19 cellular contexts compared by ENCODE assay signal in the genomic region with DNA sequence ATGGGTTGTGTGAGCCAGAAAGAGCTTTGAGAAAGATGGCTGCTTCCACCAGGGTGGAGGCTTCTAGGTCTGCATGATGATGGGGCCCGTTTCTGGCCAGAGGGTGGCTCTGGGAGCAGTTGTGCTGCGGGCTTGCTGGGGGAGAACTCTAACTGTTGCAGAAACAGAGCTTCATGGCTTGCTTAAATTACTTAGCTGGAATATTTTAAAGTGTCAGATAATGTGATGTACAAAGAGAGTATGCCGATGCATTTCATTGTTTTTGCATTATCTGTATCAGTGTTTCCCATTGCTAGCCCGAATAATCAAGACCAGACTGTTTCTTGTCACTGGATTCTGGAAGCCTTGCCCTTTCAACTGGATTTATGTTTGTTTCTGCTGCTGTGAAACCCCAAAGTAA. TPM values are rescaled to one million over a fixed set of nuclear protein-coding genes. Genes with fewer than 3 reads are reported as not detected.
"Had no signal": no experiment of that assay in that cellular context is flagged by ENCODE, and none has a peak within 500 bp of the region (broad histone marks: within the 10 kb centered on the region; RNA-seq: fewer than 3 reads in every experiment).

No MANE protein-coding gene starts in this region.

- H3K4me1 ChIP-seq: colonic mucosa, transverse colon, uterus had no signal

- H3K4me3 ChIP-seq: colonic mucosa, lung, transverse colon, uterus had no signal

- ATAC-seq: activated CD8-positive, alpha-beta memory T cell treated with anti-CD3 and anti-CD28 coated beads, Interleukin-2, amount 10 ng/mL, durations not matched to agents 7 days and 5 days had no signal

- H3K27me3 ChIP-seq: brain microvascular endothelial cell, colonic mucosa, transverse colon, uterus had no signal

- DNase-seq: activated CD4-positive, alpha-beta memory T cell treated with anti-CD3 and anti-CD28 coated beads for 36 hours; activated CD8-positive, alpha-beta memory T cell treated with anti-CD3 and anti-CD28 coated beads, Interleukin-2, amount 10 ng/mL, durations not matched to agents 7 days and 5 days; activated naive CD4-positive, alpha-beta T cell treated with anti-CD3 and anti-CD28 coated beads, Interleukin-2, amount 50 U/mL, for 16 hours; aorta; brain microvascular endothelial cell; central memory CD4-positive, alpha-beta T cell; colonic mucosa; erythroblast; kidney; occipital lobe; T-helper 2 cell; transverse colon; uterus had no signal

- H3K9me3 ChIP-seq: colonic mucosa, transverse colon, uterus had no signal

- H3K27ac Mint-ChIP-seq: activated CD4-positive, alpha-beta memory T cell treated with anti-CD3 and anti-CD28 coated beads for 36 hours; activated CD8-positive, alpha-beta memory T cell treated with anti-CD3 and anti-CD28 coated beads, Interleukin-2, amount 10 ng/mL, durations not matched to agents 7 days and 5 days; nephron; stimulated activated naive CD8-positive, alpha-beta T cell treated with anti-CD3 and anti-CD28 coated beads, Interleukin-15, Interleukin-2, amounts not matched to agents 100 ng/mL and 50 ng/mL, for 24 hours had no signal

- H3K4me3 Mint-ChIP-seq: activated CD4-positive, alpha-beta memory T cell treated with anti-CD3 and anti-CD28 coated beads for 36 hours; activated CD8-positive, alpha-beta memory T cell treated with anti-CD3 and anti-CD28 coated beads, Interleukin-2, amount 10 ng/mL, durations not matched to agents 7 days and 5 days; nephron; stimulated activated naive CD8-positive, alpha-beta T cell treated with anti-CD3 and anti-CD28 coated beads, Interleukin-15, Interleukin-2, amounts not matched to agents 100 ng/mL and 50 ng/mL, for 24 hours had no signal

- H3K9me3 Mint-ChIP-seq: activated CD4-positive, alpha-beta memory T cell treated with anti-CD3 and anti-CD28 coated beads for 36 hours; nephron; stimulated activated naive CD8-positive, alpha-beta T cell treated with anti-CD3 and anti-CD28 coated beads, Interleukin-15, Interleukin-2, amounts not matched to agents 100 ng/mL and 50 ng/mL, for 24 hours had no signal

- H3K27ac ChIP-seq: brain microvascular endothelial cell, colonic mucosa, transverse colon, uterus had no signal

- H3K27me3 Mint-ChIP-seq: activated CD4-positive, alpha-beta memory T cell treated with anti-CD3 and anti-CD28 coated beads for 36 hours; activated CD8-positive, alpha-beta memory T cell treated with anti-CD3 and anti-CD28 coated beads, Interleukin-2, amount 10 ng/mL, durations not matched to agents 7 days and 5 days; stimulated activated naive CD8-positive, alpha-beta T cell treated with anti-CD3 and anti-CD28 coated beads, Interleukin-15, Interleukin-2, amounts not matched to agents 100 ng/mL and 50 ng/mL, for 24 hours had no signal

- H3K36me3 ChIP-seq: colonic mucosa had no signal

RNA-seq across cellular contexts. Expression of gene DRC1, which starts 6.3 kb away (rescaled TPM):
- total RNA-seq: activated CD4-positive, alpha-beta memory T cell treated with anti-CD3 and anti-CD28 coated beads for 36 hours; activated CD8-positive, alpha-beta memory T cell treated with anti-CD3 and anti-CD28 coated beads, Interleukin-2, amount 10 ng/mL, durations not matched to agents 7 days and 5 days; colonic mucosa; left lobe of liver; posterior vena cava; transverse colon had no signal

RNA-seq across cellular contexts. Expression of gene ADGRF3, which starts 48.8 kb away (rescaled TPM):
- total RNA-seq: posterior vena cava, skeletal muscle tissue, transverse colon had no signal
